ENCODE assay signal across 27 cellular contexts in the genomic region with DNA sequence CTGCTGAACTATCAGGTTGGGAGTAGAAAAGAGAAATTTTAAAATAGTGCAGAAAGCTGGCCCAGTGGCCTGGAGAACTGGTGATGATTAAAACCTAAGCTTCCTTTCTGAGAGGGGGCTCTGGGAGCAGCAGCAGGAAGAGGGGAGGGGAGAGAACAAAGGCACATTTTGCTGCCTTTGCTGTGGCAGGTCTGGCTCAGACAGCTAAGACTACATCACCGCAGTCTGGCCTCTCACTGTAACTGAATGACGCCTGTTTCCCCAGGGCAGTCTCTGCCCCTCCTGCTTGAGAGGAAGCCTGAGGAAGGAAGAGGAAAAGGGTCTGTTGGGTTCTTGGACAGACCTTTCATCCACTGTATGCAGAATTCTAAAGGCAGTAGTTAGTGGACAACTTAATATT.
A peak's percentile ranks its signal among the peaks of the same experiment; 100 is the strongest.
DNase-seq lines count a peak whose midpoint lies in the region; ATAC-seq, FAIRE-seq and TF ChIP-seq lines count a peak whose summit lies in the region.
"Had no signal": no experiment of that assay in that cellular context is flagged by ENCODE, and none has a peak within 500 bp of the region (broad histone marks: within the 10 kb centered on the region; RNA-seq: fewer than 3 reads in every experiment).

No MANE protein-coding gene starts in this region.

- H3K4me3 Mint-ChIP-seq in endodermal cell (no peak overlapping the region), mesothelial cell of epicardium (no peak overlapping the region), HFFc6 (no peak overlapping the region)
- H3K4me3 Mint-ChIP-seq: activated naive CD8-positive, alpha-beta T cell treated with anti-CD3 and anti-CD28 coated beads, Interleukin-2, amount 10 ng/mL, durations not matched to agents 7 days and 5 days; CD4-positive, alpha-beta T cell; dendritic cell treated with granulocyte-macrophage colony-stimulating factor and Interleukin-4, amounts not matched to agents 40 ng/mL and 50 ng/mL, for 4 days; stimulated activated naive CD8-positive, alpha-beta T cell treated with anti-CD3 and anti-CD28 coated beads, Interleukin-15, amount 100 ng/mL, for 72 hours; T-helper 2 cell treated with Interferon-gamma antibody and Interleukin-4, amounts not matched to agents 5 μg/mL and 100 μg/mL, for 36 hours had no signal

- BruUV-seq in HepG2 (replicated peaks; lab: Mats Ljungman, UMichigan), result no TSS peak

- intact Hi-C loops in HepG2 (cut with micrococcal nuclease; ENCODE audit: unreplicated experiment), result no loop called here
- intact Hi-C loops in right lobe of liver (cut with DNase I), result no loop called here

- H3K4me1 ChIP-seq in HepG2 (ENCODE audit: insufficient read depth, low read length), result peaks cover 80% of the 10 kb centered on the region
- no peaks in the 10 kb centered on the region for H3K4me1 ChIP-seq in right lobe of liver
- H3K4me1 ChIP-seq in endodermal cell (ENCODE audit: control insufficient read depth, insufficient read depth, low read length), result peaks cover 19% of the 10 kb centered on the region
- H3K4me1 ChIP-seq: vagina had no signal

- CTCF ChIA-PET in HepG2 (lab: Yijun Ruan, JAX; ENCODE audit: low intra/inter-chr PET ratio, low total read pairs), result no interaction called here

- POLR2A ChIA-PET in HepG2 (lab: Yijun Ruan, JAX), result no interaction called here

- 80% methylated on average over 1 of the region's 2 CpGs for WGBS in HepG2 (ENCODE audit: low lambda C conversion rate)
- WGBS in right lobe of liver (ENCODE audit: insufficient coverage, low coverage, low lambda C conversion rate, missing lambda C conversion rate), result no CpG with 5 or more reads among the region's 2 CpGs
- WGBS in endodermal cell (ENCODE audit: insufficient coverage in 1 of 2, insufficient read length in 1 of 2), 2 experiments, result 78% methylated on average over 2 of the region's 2 CpGs; no CpG with 5 or more reads in 1 of the 2 experiments

- in situ Hi-C loops in HepG2 (cut with HindIII; ENCODE audit: extremely low pct_ligation_motif_present, low pct_unique_long_range_greater_than_20kb), result no loop called here

- peak; percentile 28 for DNase-seq in HepG2 (ENCODE audit: low spot score)
- DNase-seq in right lobe of liver, result no peak
- DNase-seq in endodermal cell, result peak; percentile 56
- DNase-seq in mesothelial cell of epicardium (ENCODE audit: low spot score in 2 of 2, unreplicated experiment in 2 of 2), result no peak
- no peak for DNase-seq in HFFc6
- no peak for DNase-seq in inferior parietal cortex (ENCODE audit: extremely low spot score)
- no peak for DNase-seq in cerebellar cortex (ENCODE audit: low spot score)
- DNase-seq: activated CD4-positive, alpha-beta T cell treated with anti-CD3 and anti-CD28 coated beads for 48 hours; activated CD8-positive, alpha-beta memory T cell treated with anti-CD3 and anti-CD28 coated beads for 24 hours; activated effector memory CD4-positive, alpha-beta T cell treated with anti-CD3 and anti-CD28 coated beads, Interleukin-2, amount 50 U/mL, for 16 hours; activated naive CD8-positive, alpha-beta T cell treated with anti-CD3 and anti-CD28 coated beads, Interleukin-2, amount 10 ng/mL, durations not matched to agents 7 days and 5 days; CD4-positive, alpha-beta T cell; central memory CD4-positive, alpha-beta T cell; NCI-H1417; NCI-H2081 treated with DMSO at 0.1 percent for 48 hours; nucleus accumbens; stimulated activated naive CD8-positive, alpha-beta T cell treated with anti-CD3 and anti-CD28 coated beads, Interleukin-15, amount 100 ng/mL, for 72 hours had no signal

- no peak for FAIRE-seq in HepG2 (lab: Jason Lieb, UNC)
- FAIRE-seq: A204.1, astrocyte, D721Med, GM12892 had no signal

- no peak overlapping the region for H3K4me2 ChIP-seq in HepG2 (ENCODE audit: low read depth, low read length)

- H3K27me3 Mint-ChIP-seq in endodermal cell (ENCODE audit: insufficient read depth) (no peaks in the 10 kb centered on the region), mesothelial cell of epicardium (ENCODE audit: low read depth) (no peaks in the 10 kb centered on the region), HFFc6 (ENCODE audit: insufficient read depth) (peaks cover 3% of the 10 kb centered on the region)
- H3K27me3 Mint-ChIP-seq: dendritic cell treated with granulocyte-macrophage colony-stimulating factor and Interleukin-4, amounts not matched to agents 40 ng/mL and 50 ng/mL, for 4 days had no signal

- no peak for TF ChIP-seq POLR2A in HepG2 (IDR thresholded peaks at IDR 0.05; ENCODE audit: insufficient read depth in 1 of 2, low read depth in 2 of 2, low read length in 2 of 2)
- TF ChIP-seq POLR2A in right lobe of liver (IDR thresholded peaks at IDR 0.05), result no peak

- H4K20me1 ChIP-seq in HepG2 (ENCODE audit: insufficient read depth, low read length), result no peaks in the 10 kb centered on the region

- H3K9ac ChIP-seq in HepG2 (ENCODE audit: insufficient read depth, low read depth, low read length) (no peak overlapping the region), endodermal cell (ENCODE audit: extremely low read depth, low read length, poor library complexity, severe bottlenecking) (no peak overlapping the region)

- H3K27me3 ChIP-seq in HepG2 (ENCODE audit: control insufficient read depth in 1 of 2, insufficient read depth in 2 of 2, low read length in 2 of 2) (no peaks in the 10 kb centered on the region), right lobe of liver (no peaks in the 10 kb centered on the region), endodermal cell (ENCODE audit: control insufficient read depth, insufficient read depth, low read length, poor library complexity, severe bottlenecking) (no peaks in the 10 kb centered on the region)
- H3K27me3 ChIP-seq: vagina had no signal

- ATAC-seq in HepG2, result peak; percentile 69
- no peak for ATAC-seq in right lobe of liver
- no peak for ATAC-seq in HG02798 (IDR thresholded peaks at IDR 0.05; ENCODE audit: poor library complexity, unreplicated experiment)
- ATAC-seq: stimulated activated naive CD8-positive, alpha-beta T cell treated with anti-CD3 and anti-CD28 coated beads, Interleukin-15, amount 100 ng/mL, for 72 hours had no signal

- no peak overlapping the region for H2AFZ ChIP-seq in HepG2 (ENCODE audit: low read length)

- H3K36me3 ChIP-seq in HepG2 (replicated peaks in 1 of 2; ENCODE audit: control insufficient read depth in 1 of 2, insufficient read depth in 2 of 2, low read length in 2 of 2) (no peaks in the 10 kb centered on the region; a peak in 1 of 5 replicates), right lobe of liver (no peaks in the 10 kb centered on the region), endodermal cell (ENCODE audit: control insufficient read depth, insufficient read depth, low read length) (no peaks in the 10 kb centered on the region)
- H3K36me3 ChIP-seq: vagina had no signal

- H3K27ac Mint-ChIP-seq in endodermal cell (peak overlapping the region; percentile 79), mesothelial cell of epicardium (peak overlapping the region; percentile 85), HFFc6 (no peak overlapping the region)
- H3K27ac Mint-ChIP-seq: activated naive CD8-positive, alpha-beta T cell treated with anti-CD3 and anti-CD28 coated beads, Interleukin-2, amount 10 ng/mL, durations not matched to agents 7 days and 5 days; CD4-positive, alpha-beta T cell; dendritic cell treated with granulocyte-macrophage colony-stimulating factor and Interleukin-4, amounts not matched to agents 40 ng/mL and 50 ng/mL, for 4 days; stimulated activated naive CD8-positive, alpha-beta T cell treated with anti-CD3 and anti-CD28 coated beads, Interleukin-15, amount 100 ng/mL, for 72 hours; T-helper 2 cell treated with Interferon-gamma antibody and Interleukin-4, amounts not matched to agents 5 μg/mL and 100 μg/mL, for 36 hours had no signal

- H3K9me3 Mint-ChIP-seq in endodermal cell (no peaks in the 10 kb centered on the region), mesothelial cell of epicardium (no peaks in the 10 kb centered on the region), HFFc6 (no peaks in the 10 kb centered on the region)
- H3K9me3 Mint-ChIP-seq: activated naive CD8-positive, alpha-beta T cell treated with anti-CD3 and anti-CD28 coated beads, Interleukin-2, amount 10 ng/mL, durations not matched to agents 7 days and 5 days; CD4-positive, alpha-beta T cell; dendritic cell treated with granulocyte-macrophage colony-stimulating factor and Interleukin-4, amounts not matched to agents 40 ng/mL and 50 ng/mL, for 4 days; stimulated activated naive CD8-positive, alpha-beta T cell treated with anti-CD3 and anti-CD28 coated beads, Interleukin-15, amount 100 ng/mL, for 72 hours; T-helper 2 cell treated with Interferon-gamma antibody and Interleukin-4, amounts not matched to agents 5 μg/mL and 100 μg/mL, for 36 hours had no signal

- TF ChIP-seq CTCF in HepG2 (CRISPR knock-in tag; IDR thresholded peaks at IDR 0.05) (no peak), right lobe of liver (IDR thresholded peaks at IDR 0.05) (no peak), endodermal cell (conservative IDR thresholded peaks at IDR 0.05) (no peak), mesothelial cell of epicardium (IDR thresholded peaks at IDR 0.05; ENCODE audit: unreplicated experiment) (no peak), HFFc6 (IDR thresholded peaks at IDR 0.05) (no peak)

- no peak for TF ChIP-seq EP300 in HepG2 (IDR thresholded peaks at IDR 0.05; ENCODE audit: low read depth in 2 of 2, low read length in 2 of 2)
- no peak for TF ChIP-seq EP300 in HepG2 (CRISPR knock-in tag; IDR thresholded peaks at IDR 0.05; ENCODE audit: borderline replicate concordance)

- H3K4me1 Mint-ChIP-seq in endodermal cell, result peaks cover 49% of the 10 kb centered on the region
- H3K4me1 Mint-ChIP-seq in mesothelial cell of epicardium, result peaks cover 32% of the 10 kb centered on the region
- peaks cover 12% of the 10 kb centered on the region; the same call in 1 of the 2 replicates for H3K4me1 Mint-ChIP-seq in HFFc6 (ENCODE audit: low read depth)
- H3K4me1 Mint-ChIP-seq: activated naive CD8-positive, alpha-beta T cell treated with anti-CD3 and anti-CD28 coated beads, Interleukin-2, amount 10 ng/mL, durations not matched to agents 7 days and 5 days; stimulated activated naive CD8-positive, alpha-beta T cell treated with anti-CD3 and anti-CD28 coated beads, Interleukin-15, amount 100 ng/mL, for 72 hours had no signal

- H3K36me3 Mint-ChIP-seq in endodermal cell (ENCODE audit: low read depth) (peaks cover 5% of the 10 kb centered on the region), mesothelial cell of epicardium (no peaks in the 10 kb centered on the region), HFFc6 (ENCODE audit: low read depth) (no peaks in the 10 kb centered on the region)
- H3K36me3 Mint-ChIP-seq: activated naive CD8-positive, alpha-beta T cell treated with anti-CD3 and anti-CD28 coated beads, Interleukin-2, amount 10 ng/mL, durations not matched to agents 7 days and 5 days had no signal

- no peak overlapping the region for H3K4me3 ChIP-seq in HepG2 (replicated peaks in 1 of 3; ENCODE audit: insufficient read depth in 1 of 3, low read depth in 2 of 3, low read length in 3 of 3)
- H3K4me3 ChIP-seq in right lobe of liver, result no peak overlapping the region
- no peak overlapping the region for H3K4me3 ChIP-seq in endodermal cell (ENCODE audit: low read length)
- H3K4me3 ChIP-seq: lung, vagina had no signal

- peaks cover 21% of the 10 kb centered on the region for H3K79me2 ChIP-seq in HepG2 (ENCODE audit: insufficient read depth, low read length)

- H3K27ac ChIP-seq in HepG2 (ENCODE audit: extremely low read length, insufficient read depth, low read length) (no peak overlapping the region), right lobe of liver (no peak overlapping the region), endodermal cell (ENCODE audit: low read depth, low read length) (peak overlapping the region; percentile 61)
- H3K27ac ChIP-seq: vagina, VCaP had no signal

- no peaks in the 10 kb centered on the region for H3K9me3 ChIP-seq in HepG2 (ENCODE audit: low read length)
- H3K9me3 ChIP-seq in right lobe of liver, result no peaks in the 10 kb centered on the region
- H3K9me3 ChIP-seq in endodermal cell (ENCODE audit: control insufficient read depth, low read length), result no peaks in the 10 kb centered on the region
- H3K9me3 ChIP-seq: vagina had no signal

- no peak for TF ChIP-seq RAD21 in HepG2 (CRISPR knock-in tag; IDR thresholded peaks at IDR 0.05)

Comparison
In these comparisons a context has a peak if more than half of its experiments do, and no peak if none do; other contexts are left out.
1. DNase-seq: peak in HepG2 (single experiment) and endodermal cell (single experiment); none in right lobe of liver (0 of 3), mesothelial cell of epicardium (0 of 2), HFFc6 (single experiment), inferior parietal cortex (single experiment) and cerebellar cortex (single experiment).